In the genomic region with DNA sequence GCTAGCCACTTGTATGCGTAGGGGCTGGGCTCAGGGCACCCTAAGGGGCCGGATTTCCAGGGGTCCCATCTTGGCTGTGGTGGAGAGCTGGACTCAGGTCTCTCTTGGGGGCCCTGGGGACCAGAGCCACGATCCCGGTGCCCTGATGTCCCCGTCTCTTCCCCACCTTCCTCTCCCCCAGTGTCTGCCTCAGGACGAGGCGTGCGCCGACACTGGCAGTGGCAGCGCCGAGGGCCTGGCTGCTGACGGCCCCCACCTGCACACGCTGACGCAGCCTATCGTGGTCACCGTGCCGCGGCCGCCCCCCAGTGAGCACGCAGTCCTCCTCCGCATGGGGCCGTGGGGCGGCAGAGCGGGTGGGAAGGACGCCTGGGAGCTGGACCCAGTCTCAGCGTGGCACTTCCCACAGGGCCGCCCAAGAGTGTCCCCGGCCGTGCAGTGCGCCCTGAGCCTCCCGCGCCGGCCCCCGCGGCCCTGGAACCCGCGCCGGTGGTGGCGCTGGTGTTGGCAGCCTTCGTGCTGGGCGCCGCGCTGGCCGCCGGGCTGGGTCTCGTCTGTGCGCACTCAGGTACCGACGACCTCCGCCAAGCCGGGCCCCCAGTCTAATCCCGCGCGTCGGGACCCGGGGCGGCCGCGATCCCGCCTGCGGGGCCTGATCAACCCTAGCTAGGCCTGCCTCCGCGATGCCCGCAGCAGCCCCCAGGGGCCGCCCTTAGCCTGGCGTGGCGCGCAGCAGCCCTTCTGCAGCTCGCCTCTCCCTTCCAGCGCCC, we compare ENCODE assay signal across 8 cellular contexts. TPM values are rescaled to one million over a fixed set of nuclear protein-coding genes. Genes with fewer than 3 reads are reported as not detected.
DNase-seq lines count a peak whose midpoint lies in the region; ATAC-seq, FAIRE-seq and TF ChIP-seq lines count a peak whose summit lies in the region.

No MANE protein-coding gene starts in this region.

- DNase-seq in BJ (ENCODE audit: low read depth) (no peak), HK-2 (ENCODE audit: unreplicated experiment) (peak; percentile 60), K562 (ENCODE audit: extremely low read depth in 1 of 4, low spot score in 3 of 4) (no peak), RCC 7860 (ENCODE audit: low spot score) (no peak)
- peak; percentile 57 for DNase-seq in T-helper 2 cell treated with Interferon-gamma antibody and Interleukin-4, amounts not matched to agents 5 μg/mL and 100 μg/mL, for 36 hours (ENCODE audit: low spot score)
- peak; percentile 64 to 70 for DNase-seq in stimulated activated CD4-positive, alpha-beta T cell treated with anti-CD3 and anti-CD28 coated beads, Interleukin-2, amount 100 ng/mL, for 24 hours

- intact Hi-C loops in K562 (cut with micrococcal nuclease), result no loop called here

- peak overlapping the region; percentile 52 for H3K27ac Mint-ChIP-seq in T-helper 2 cell treated with Interferon-gamma antibody and Interleukin-4, amounts not matched to agents 5 μg/mL and 100 μg/mL, for 36 hours

- peaks cover 28% of the 10 kb centered on the region for H3K27me3 Mint-ChIP-seq in T-helper 2 cell treated with Interferon-gamma antibody and Interleukin-4, amounts not matched to agents 5 μg/mL and 100 μg/mL, for 36 hours (ENCODE audit: low read depth)

- H3K4me2 ChIP-seq in K562 (ENCODE audit: insufficient read depth, low read length), result no peak overlapping the region

- H3K9me3 ChIP-seq in K562 (replicated peaks; ENCODE audit: control insufficient read depth, insufficient read depth, low read depth, low read length), result no peaks in the 10 kb centered on the region
- no peaks in the 10 kb centered on the region for H3K9me3 ChIP-seq in iPS-20b (ENCODE audit: insufficient read depth, low read depth, low read length)

- no peak overlapping the region for H2AFZ ChIP-seq in K562 (ENCODE audit: low read depth, low read length)

- H3K4me3 Mint-ChIP-seq in T-helper 2 cell treated with Interferon-gamma antibody and Interleukin-4, amounts not matched to agents 5 μg/mL and 100 μg/mL, for 36 hours, result peak overlapping the region; percentile 76

- H3K4me3 ChIP-seq in BJ (ENCODE audit: low read depth, low read length) (peak overlapping the region; percentile 49), K562 (no peak overlapping the region), iPS-20b (ENCODE audit: low read length) (peak overlapping the region; percentile 65)

- FAIRE-seq in K562 (lab: Jason Lieb, UNC), result no peak
- no peak for FAIRE-seq in RCC 7860 (lab: Jason Lieb, UNC)

- H3K9ac ChIP-seq in K562 (ENCODE audit: insufficient read depth in 1 of 2, low read depth in 2 of 2, low read length in 2 of 2) (no peak overlapping the region), iPS-20b (ENCODE audit: low read depth, low read length) (no peak overlapping the region)

- peaks cover 16% of the 10 kb centered on the region for H3K4me1 Mint-ChIP-seq in T-helper 2 cell treated with Interferon-gamma antibody and Interleukin-4, amounts not matched to agents 5 μg/mL and 100 μg/mL, for 36 hours (ENCODE audit: low read depth)

- H4K20me1 ChIP-seq in K562 (replicated peaks; ENCODE audit: control insufficient read depth, insufficient read depth, low read length), result peaks cover 9% of the 10 kb centered on the region; the same call in 1 of the 2 replicates

- H3K9me1 ChIP-seq in K562 (ENCODE audit: control insufficient read depth, insufficient read depth, low read length), result no peaks in the 10 kb centered on the region

- TF ChIP-seq CTCF in BJ (IDR thresholded peaks at IDR 0.05; ENCODE audit: insufficient read depth, low read depth, low read length) (peak; percentile 62), K562 (IDR thresholded peaks at IDR 0.05 in 2 of 3, conservative IDR thresholded peaks at IDR 0.05 in 1 of 3; ENCODE audit: insufficient read depth in 2 of 3, low read depth in 1 of 3, low read length in 3 of 3) (0 out of 6 replicates have a peak, but pooled peaks of 1 of the 3 experiments have one; percentile 7)

- ATAC-seq in K562 (no peak), HG02870 (IDR thresholded peaks at IDR 0.05; ENCODE audit: unreplicated experiment) (no peak)

- peaks cover 9 to 71% of the 10 kb centered on the region in 2 experiments for H3K4me1 ChIP-seq in K562 (replicated peaks in 1 of 2; ENCODE audit: control insufficient read depth in 2 of 2, insufficient read depth in 2 of 2, low read length in 2 of 2)
- no peaks in the 10 kb centered on the region; the same call in 1 of the 2 replicates for H3K4me1 ChIP-seq in iPS-20b (ENCODE audit: insufficient read depth, low read length)

- H3K36me3 ChIP-seq in BJ (ENCODE audit: control insufficient read depth, insufficient read depth, low read length) (peaks cover 7% of the 10 kb centered on the region), K562 (ENCODE audit: control insufficient read depth, insufficient read depth, low read length) (peaks cover 17% of the 10 kb centered on the region; the same call in 1 of the 3 replicates), iPS-20b (ENCODE audit: insufficient read depth, low read depth, low read length) (peaks cover 7% of the 10 kb centered on the region; the same call in 1 of the 2 replicates)

- POLR2A ChIA-PET in BJ (lab: Charles Lee) (no interaction called here), K562 (lab: Yijun Ruan, JAX) (interaction anchor here (0.5 kb wide), 1 partner anchor 45 kb away, joined by 3 read pairs; no protein-coding TSS in a partner anchor)

- 87% methylated on average over 12 of the region's 70 CpGs for WGBS in K562 (ENCODE audit: insufficient coverage, low coverage, missing lambda C conversion rate)

- H3K27me3 ChIP-seq in BJ (ENCODE audit: control insufficient read depth, insufficient read depth, low read length) (no peaks in the 10 kb centered on the region), K562 (ENCODE audit: control insufficient read depth in 2 of 2, insufficient read depth in 2 of 2, low read length in 2 of 2) (no peaks in the 10 kb centered on the region), iPS-20b (ENCODE audit: insufficient read depth, low read length) (peaks cover 52% of the 10 kb centered on the region)

- peaks cover 14% of the 10 kb centered on the region for H3K79me2 ChIP-seq in K562 (ENCODE audit: control insufficient read depth, insufficient read depth, low read length)

- H3K9me3 Mint-ChIP-seq in T-helper 2 cell treated with Interferon-gamma antibody and Interleukin-4, amounts not matched to agents 5 μg/mL and 100 μg/mL, for 36 hours, result no peaks in the 10 kb centered on the region

- BruUV-seq in K562 (replicated peaks; lab: Mats Ljungman, UMichigan), result no TSS peak

- peaks cover 12% of the 10 kb centered on the region for H3K36me3 Mint-ChIP-seq in T-helper 2 cell treated with Interferon-gamma antibody and Interleukin-4, amounts not matched to agents 5 μg/mL and 100 μg/mL, for 36 hours (ENCODE audit: low read depth)

- CTCF ChIA-PET in BJ (lab: Yijun Ruan, JAX), result interaction anchor here (0.8 to 7.1 kb wide), 14 partner anchors 8 to 346 kb away, joined by 3 to 29 read pairs (median 4); partner anchors contain the start of genes CTXN1 and TIMM44
- CTCF ChIA-PET in K562 (lab: Yijun Ruan, JAX; ENCODE audit: low intra/inter-chr PET ratio), result no interaction called here

- H3K27ac ChIP-seq in K562 (ENCODE audit: extremely low read depth, low read depth, low read length) (no peak overlapping the region), iPS-20b (ENCODE audit: low read length) (no peak overlapping the region)

- no peak for TF ChIP-seq EP300 in K562 (IDR thresholded peaks at IDR 0.05; ENCODE audit: low read length)

- in situ Hi-C loops in K562 (cut with MboI), result no loop called here

- TF ChIP-seq POLR2A in K562 (conservative IDR thresholded peaks at IDR 0.05), result no peak

- TF ChIP-seq RAD21 in K562 (CRISPR knock-in tag; conservative IDR thresholded peaks at IDR 0.05 in 1 of 2, IDR thresholded peaks at IDR 0.05 in 1 of 2), result no peak

RNA-seq across cellular contexts. Expression of gene SNAPC2, which starts 2.7 kb away (rescaled TPM):
- polyA plus RNA-seq in BJ (2011; rRNA removed) (16.6 and 28.2 TPM in 2 replicates), K562 (2011; rRNA removed) (10.9 and 20.1 TPM in 2 replicates), K562 (2014; fragmentation: Illumina TruSeq; extraction: Trizol) (18.2 and 39.9 TPM in 2 replicates), K562 (2014; fragmentation: Nextera tagmentation; extraction: Ambion mirVana) (1 to 10 TPM in 1 of 2 experiments, under 1 TPM in 1; 0.59 to 1.4 TPM), K562 (2014; rRNA removed) (32.0 and 34.4 TPM in 2 replicates)
- polyA minus RNA-seq in BJ (2011; rRNA and poly(A)+ RNA removed), result 10.1 and 15.6 TPM in 2 replicates
- 4.4 and 13.6 TPM in 2 replicates for total RNA-seq in K562 (2011; cell fraction: chromatin; rRNA removed; ENCODE audit: low replicate concordance)
- 10.9 and 14.3 TPM in 2 replicates for total RNA-seq in K562 (2011; cell fraction: nucleolus; rRNA removed)
- 9.5 and 10.0 TPM in 2 replicates for total RNA-seq in K562 (2011; cell fraction: nucleoplasm; rRNA removed)
- total RNA-seq in K562 (2014; rRNA removed) (30.3 and 42.7 TPM in 2 replicates), K562 (2014; rRNA removed; fragmentation: Illumina TruSeq; extraction: Trizol) (4.1 and 4.2 TPM in 2 replicates), K562 (2015; rRNA removed; fragmentation: Illumina TruSeq; extraction: Trizol) (15.3 and 15.9 TPM in 2 replicates), K562 (2021) (37.1 and 45.1 TPM in 2 replicates)
- polyA plus RNA-seq in K562 (2011; cell fraction: cytosol; rRNA removed), result 18.7 and 40.5 TPM in 2 replicates
- 18.7 and 32.8 TPM in 2 replicates for polyA plus RNA-seq in K562 (2011; cell fraction: nucleus; rRNA removed)
- 30.8 and 37.6 TPM in 2 replicates for polyA plus RNA-seq in K562 (2012)
- polyA minus RNA-seq in K562 (2011; rRNA and poly(A)+ RNA removed), result 4.3 and 4.8 TPM in 2 replicates
- 14.0 and 17.1 TPM in 2 replicates for polyA minus RNA-seq in K562 (2011; cell fraction: cytosol; rRNA and poly(A)+ RNA removed)
- 9.7 and 13.1 TPM in 2 replicates for polyA minus RNA-seq in K562 (2011; cell fraction: nucleus; rRNA and poly(A)+ RNA removed)

RNA-seq across cellular contexts. Expression of gene TGFBR3L, which starts 2.8 kb away (rescaled TPM):
- 0.50 and 0.61 TPM in 2 replicates for polyA plus RNA-seq in BJ (2011; rRNA removed)
- 0.57 and 1.2 TPM in 2 replicates for polyA minus RNA-seq in BJ (2011; rRNA and poly(A)+ RNA removed)
- 0.69 TPM in 1 of 2 replicates, not detected in the other for total RNA-seq in K562 (2011; cell fraction: chromatin; rRNA removed; ENCODE audit: low replicate concordance)
- 0.33 TPM in 1 of 2 replicates, not detected in the other for total RNA-seq in K562 (2011; cell fraction: nucleolus; rRNA removed)
- not detected in 2 replicates for total RNA-seq in K562 (2011; cell fraction: nucleoplasm; rRNA removed)
- not detected in 2 replicates for total RNA-seq in K562 (2014; rRNA removed)
- not detected in 2 replicates for total RNA-seq in K562 (2014; rRNA removed; fragmentation: Illumina TruSeq; extraction: Trizol)
- total RNA-seq in K562 (2015; rRNA removed; fragmentation: Illumina TruSeq; extraction: Trizol), result not detected in 2 replicates
- 0.18 TPM in 1 of 2 replicates, not detected in the other for total RNA-seq in K562 (2021)
- polyA plus RNA-seq in K562 (2011; rRNA removed), result 0.08 TPM in 1 of 2 replicates, not detected in the other
- 0.09 TPM in 2 replicates for polyA plus RNA-seq in K562 (2011; cell fraction: cytosol; rRNA removed)
- 0.15 and 0.58 TPM in 2 replicates for polyA plus RNA-seq in K562 (2011; cell fraction: nucleus; rRNA removed)
- polyA plus RNA-seq in K562 (2012), result 0.26 and 0.28 TPM in 2 replicates
- not detected in 2 replicates for polyA plus RNA-seq in K562 (2014; fragmentation: Illumina TruSeq; extraction: Trizol)
- polyA plus RNA-seq in K562 (2014; fragmentation: Nextera tagmentation; extraction: Ambion mirVana), result not detected
- polyA plus RNA-seq in K562 (2014; rRNA removed), result not detected in 2 replicates
- polyA minus RNA-seq in K562 (2011; rRNA and poly(A)+ RNA removed), result not detected in 2 replicates
- polyA minus RNA-seq in K562 (2011; cell fraction: cytosol; rRNA and poly(A)+ RNA removed), result not detected in 2 replicates
- not detected in 2 replicates for polyA minus RNA-seq in K562 (2011; cell fraction: nucleus; rRNA and poly(A)+ RNA removed)

RNA-seq across cellular contexts. Expression of gene CTXN1, which starts 8.5 kb away (rescaled TPM):
- polyA plus RNA-seq in BJ (2011; rRNA removed) (1.3 and 2.0 TPM in 2 replicates), K562 (2011; rRNA removed) (1.3 and 1.4 TPM in 2 replicates), K562 (2014; fragmentation: Illumina TruSeq; extraction: Trizol) (1.5 and 4.9 TPM in 2 replicates), K562 (2014; fragmentation: Nextera tagmentation; extraction: Ambion mirVana) (not detected), K562 (2014; rRNA removed) (9.2 and 14.5 TPM in 2 replicates)
- polyA minus RNA-seq in BJ (2011; rRNA and poly(A)+ RNA removed), result 0.57 and 1.2 TPM in 2 replicates
- 0.67 and 3.5 TPM in 2 replicates for total RNA-seq in K562 (2011; cell fraction: chromatin; rRNA removed; ENCODE audit: low replicate concordance)
- 6.2 and 8.0 TPM in 2 replicates for total RNA-seq in K562 (2011; cell fraction: nucleolus; rRNA removed)
- total RNA-seq in K562 (2011; cell fraction: nucleoplasm; rRNA removed), result 2.6 and 3.4 TPM in 2 replicates
- total RNA-seq in K562 (2014; rRNA removed) (7.4 and 10.9 TPM in 2 replicates), K562 (2014; rRNA removed; fragmentation: Illumina TruSeq; extraction: Trizol) (0.15 and 0.19 TPM in 2 replicates), K562 (2015; rRNA removed; fragmentation: Illumina TruSeq; extraction: Trizol) (1.8 and 2.3 TPM in 2 replicates), K562 (2021) (37.4 and 38.9 TPM in 2 replicates)
- 6.3 and 53.8 TPM in 2 replicates for polyA plus RNA-seq in K562 (2011; cell fraction: cytosol; rRNA removed)
- 3.6 and 12.2 TPM in 2 replicates for polyA plus RNA-seq in K562 (2011; cell fraction: nucleus; rRNA removed)
- 4.8 and 15.6 TPM in 2 replicates for polyA plus RNA-seq in K562 (2012)
- polyA minus RNA-seq in K562 (2011; rRNA and poly(A)+ RNA removed), result 0.14 TPM in 1 of 2 replicates, not detected in the other
- polyA minus RNA-seq in K562 (2011; cell fraction: cytosol; rRNA and poly(A)+ RNA removed), result 15.8 and 19.9 TPM in 2 replicates
- 2.3 and 2.7 TPM in 2 replicates for polyA minus RNA-seq in K562 (2011; cell fraction: nucleus; rRNA and poly(A)+ RNA removed)

RNA-seq across cellular contexts. Expression of gene MAP2K7, which starts 13.8 kb away (rescaled TPM):
- polyA plus RNA-seq in BJ (2011; rRNA removed), result 6.2 and 8.0 TPM in 2 replicates
- polyA minus RNA-seq in BJ (2011; rRNA and poly(A)+ RNA removed), result 10.1 and 10.3 TPM in 2 replicates
- total RNA-seq in K562 (2011; cell fraction: chromatin; rRNA removed; ENCODE audit: low replicate concordance), result 34.2 and 92.8 TPM in 2 replicates
- total RNA-seq in K562 (2011; cell fraction: nucleolus; rRNA removed), result 57.2 and 57.4 TPM in 2 replicates
- 41.1 and 52.7 TPM in 2 replicates for total RNA-seq in K562 (2011; cell fraction: nucleoplasm; rRNA removed)
- total RNA-seq in K562 (2014; rRNA removed), result 19.4 and 23.9 TPM in 2 replicates
- 3.1 and 4.1 TPM in 2 replicates for total RNA-seq in K562 (2014; rRNA removed; fragmentation: Illumina TruSeq; extraction: Trizol)
- total RNA-seq in K562 (2015; rRNA removed; fragmentation: Illumina TruSeq; extraction: Trizol), result 11.3 and 12.3 TPM in 2 replicates
- 43.8 and 45.8 TPM in 2 replicates for total RNA-seq in K562 (2021)
- polyA plus RNA-seq in K562 (2011; rRNA removed), result 14.9 and 15.7 TPM in 2 replicates
- 16.0 and 27.0 TPM in 2 replicates for polyA plus RNA-seq in K562 (2011; cell fraction: cytosol; rRNA removed)
- polyA plus RNA-seq in K562 (2011; cell fraction: nucleus; rRNA removed), result 39.0 and 61.8 TPM in 2 replicates
- polyA plus RNA-seq in K562 (2012), result 29.3 and 31.2 TPM in 2 replicates
- 14.1 and 27.3 TPM in 2 replicates for polyA plus RNA-seq in K562 (2014; fragmentation: Illumina TruSeq; extraction: Trizol)
- polyA plus RNA-seq in K562 (2014; fragmentation: Nextera tagmentation; extraction: Ambion mirVana), result under 1 TPM; 0.51 to 0.99 TPM
- polyA plus RNA-seq in K562 (2014; rRNA removed), result 37.6 and 40.1 TPM in 2 replicates
- 4.7 and 7.6 TPM in 2 replicates for polyA minus RNA-seq in K562 (2011; rRNA and poly(A)+ RNA removed)
- polyA minus RNA-seq in K562 (2011; cell fraction: cytosol; rRNA and poly(A)+ RNA removed), result 17.0 and 17.8 TPM in 2 replicates
- polyA minus RNA-seq in K562 (2011; cell fraction: nucleus; rRNA and poly(A)+ RNA removed), result 14.3 and 15.6 TPM in 2 replicates

RNA-seq across cellular contexts. Expression of gene TIMM44, which starts 26.0 kb away (rescaled TPM):
- polyA plus RNA-seq in BJ (2011; rRNA removed) (51.1 and 56.6 TPM in 2 replicates), K562 (2011; rRNA removed) (60.1 and 74.4 TPM in 2 replicates), K562 (2014; fragmentation: Illumina TruSeq; extraction: Trizol) (89.3 and 92.8 TPM in 2 replicates), K562 (2014; fragmentation: Nextera tagmentation; extraction: Ambion mirVana) (10 to 100 TPM; 10.3 to 19.6 TPM), K562 (2014; rRNA removed) (205 and 224 TPM in 2 replicates)
- polyA minus RNA-seq in BJ (2011; rRNA and poly(A)+ RNA removed), result 20.1 and 37.0 TPM in 2 replicates
- total RNA-seq in K562 (2011; cell fraction: chromatin; rRNA removed; ENCODE audit: low replicate concordance), result 230 and 405 TPM in 2 replicates
- total RNA-seq in K562 (2011; cell fraction: nucleolus; rRNA removed), result 274 and 281 TPM in 2 replicates
- total RNA-seq in K562 (2011; cell fraction: nucleoplasm; rRNA removed), result 181 and 216 TPM in 2 replicates
- total RNA-seq in K562 (2014; rRNA removed) (211 and 231 TPM in 2 replicates), K562 (2014; rRNA removed; fragmentation: Illumina TruSeq; extraction: Trizol) (64.1 and 73.9 TPM in 2 replicates), K562 (2015; rRNA removed; fragmentation: Illumina TruSeq; extraction: Trizol) (104 and 115 TPM in 2 replicates), K562 (2021) (182 and 186 TPM in 2 replicates)
- polyA plus RNA-seq in K562 (2011; cell fraction: cytosol; rRNA removed), result 89.7 and 229 TPM in 2 replicates
- polyA plus RNA-seq in K562 (2011; cell fraction: nucleus; rRNA removed), result 223 and 257 TPM in 2 replicates
- polyA plus RNA-seq in K562 (2012), result 101 and 142 TPM in 2 replicates
- polyA minus RNA-seq in K562 (2011; rRNA and poly(A)+ RNA removed), result 40.4 and 48.9 TPM in 2 replicates
- polyA minus RNA-seq in K562 (2011; cell fraction: cytosol; rRNA and poly(A)+ RNA removed), result 59.1 and 73.7 TPM in 2 replicates
- polyA minus RNA-seq in K562 (2011; cell fraction: nucleus; rRNA and poly(A)+ RNA removed), result 44.6 and 66.1 TPM in 2 replicates

Comparison
In these comparisons a context has a peak if more than half of its experiments do, and no peak if none do; other contexts are left out.
1. DNase-seq: peak in HK-2 (single experiment), T-helper 2 cell treated with Interferon-gamma antibody and Interleukin-4, amounts not matched to agents 5 μg/mL and 100 μg/mL, for 36 hours (single experiment) and stimulated activated CD4-positive, alpha-beta T cell treated with anti-CD3 and anti-CD28 coated beads, Interleukin-2, amount 100 ng/mL, for 24 hours (2 of 2); none in BJ (single experiment), K562 (0 of 4) and RCC 7860 (single experiment).